Comparison of ENCODE assay signal across 1 cellular context in the genomic region with DNA sequence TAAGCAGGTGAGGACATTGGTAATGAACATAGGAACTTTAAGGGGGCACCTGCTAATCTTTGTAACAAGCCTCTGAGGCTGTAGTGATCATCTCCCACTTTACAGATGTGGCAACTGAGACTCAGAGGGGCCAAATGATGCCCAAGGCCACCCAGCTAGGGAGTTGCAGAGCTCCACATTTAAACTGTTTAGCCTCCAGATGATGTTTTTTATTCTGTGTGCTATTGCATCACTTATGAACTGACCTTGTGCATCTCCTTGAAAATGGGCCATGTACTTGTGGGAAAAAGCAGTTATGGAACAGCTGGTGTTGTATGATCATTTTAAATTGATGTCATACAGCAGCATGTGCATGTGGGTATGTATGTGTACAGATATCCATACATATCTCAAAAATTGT.
TF ChIP-seq lines count a peak whose summit lies in the region.

No MANE protein-coding gene starts in this region.

TF ChIP-seq in IMR-90, 13 proteins besides CTCF, POLR2A, EP300 and RAD21 (continued from another document):
- TF ChIP-seq, protein P1, sequence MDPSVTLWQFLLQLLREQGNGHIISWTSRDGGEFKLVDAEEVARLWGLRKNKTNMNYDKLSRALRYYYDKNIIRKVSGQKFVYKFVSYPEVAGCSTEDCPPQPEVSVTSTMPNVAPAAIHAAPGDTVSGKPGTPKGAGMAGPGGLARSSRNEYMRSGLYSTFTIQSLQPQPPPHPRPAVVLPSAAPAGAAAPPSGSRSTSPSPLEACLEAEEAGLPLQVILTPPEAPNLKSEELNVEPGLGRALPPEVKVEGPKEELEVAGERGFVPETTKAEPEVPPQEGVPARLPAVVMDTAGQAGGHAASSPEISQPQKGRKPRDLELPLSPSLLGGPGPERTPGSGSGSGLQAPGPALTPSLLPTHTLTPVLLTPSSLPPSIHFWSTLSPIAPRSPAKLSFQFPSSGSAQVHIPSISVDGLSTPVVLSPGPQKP (IDR thresholded peaks at IDR 0.05; ENCODE audit: borderline replicate concordance, low read depth, low read length), result no peak
